1 cellular context compared by ENCODE assay signal in genomic region chr15:48643236-48643635, GRCh38.
TF ChIP-seq lines count a peak whose summit lies in the region.

No MANE protein-coding gene starts in this region.

TF ChIP-seq in GM23338, 12 proteins besides CTCF, POLR2A, EP300 and RAD21 (continued from another document):
- no peak for TF ChIP-seq ZNF462 (CRISPR knock-in tag; IDR thresholded peaks at IDR 0.05)
- no peak for TF ChIP-seq EZH2phosphoT487 (IDR thresholded peaks at IDR 0.05; ENCODE audit: unreplicated experiment)
- no peak for TF ChIP-seq STAT1 (IDR thresholded peaks at IDR 0.05; ENCODE audit: unreplicated experiment)
